In the genomic region with DNA sequence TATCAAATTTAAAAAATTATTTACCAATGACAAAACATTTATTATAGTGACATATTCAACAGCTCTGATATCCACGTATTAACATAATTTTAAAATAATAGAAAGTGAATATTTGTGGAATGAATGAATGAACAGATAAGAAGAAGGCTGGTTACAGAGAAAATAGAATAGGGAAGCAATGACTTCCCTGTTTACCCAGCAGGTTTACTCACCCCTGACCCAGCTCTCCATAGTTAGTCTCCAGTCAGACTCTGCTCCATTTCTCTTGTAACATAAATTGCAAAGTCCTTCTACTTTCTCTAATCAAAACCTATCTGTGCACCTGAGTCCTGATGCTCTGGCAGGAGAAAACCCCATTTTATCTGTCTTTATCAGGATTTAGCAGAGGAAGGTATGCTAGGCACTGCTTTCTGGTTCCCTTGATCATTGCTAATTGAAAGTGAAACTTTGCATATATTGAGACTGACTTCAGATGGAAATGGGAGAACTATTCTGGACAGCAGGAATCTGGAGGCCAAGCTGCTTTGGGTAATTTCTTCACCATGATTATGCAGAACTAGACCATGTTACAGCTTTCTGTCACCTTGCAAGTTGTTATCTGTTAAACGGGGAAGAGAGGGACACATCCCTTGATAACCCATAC, we compare ENCODE assay signal across 2 cellular contexts.
TF ChIP-seq lines count a peak whose summit lies in the region.

No MANE protein-coding gene starts in this region.

TF ChIP-seq in GM12878, 131 proteins besides CTCF, POLR2A, EP300 and RAD21 (continued from another document):
- TF ChIP-seq, protein P1, sequence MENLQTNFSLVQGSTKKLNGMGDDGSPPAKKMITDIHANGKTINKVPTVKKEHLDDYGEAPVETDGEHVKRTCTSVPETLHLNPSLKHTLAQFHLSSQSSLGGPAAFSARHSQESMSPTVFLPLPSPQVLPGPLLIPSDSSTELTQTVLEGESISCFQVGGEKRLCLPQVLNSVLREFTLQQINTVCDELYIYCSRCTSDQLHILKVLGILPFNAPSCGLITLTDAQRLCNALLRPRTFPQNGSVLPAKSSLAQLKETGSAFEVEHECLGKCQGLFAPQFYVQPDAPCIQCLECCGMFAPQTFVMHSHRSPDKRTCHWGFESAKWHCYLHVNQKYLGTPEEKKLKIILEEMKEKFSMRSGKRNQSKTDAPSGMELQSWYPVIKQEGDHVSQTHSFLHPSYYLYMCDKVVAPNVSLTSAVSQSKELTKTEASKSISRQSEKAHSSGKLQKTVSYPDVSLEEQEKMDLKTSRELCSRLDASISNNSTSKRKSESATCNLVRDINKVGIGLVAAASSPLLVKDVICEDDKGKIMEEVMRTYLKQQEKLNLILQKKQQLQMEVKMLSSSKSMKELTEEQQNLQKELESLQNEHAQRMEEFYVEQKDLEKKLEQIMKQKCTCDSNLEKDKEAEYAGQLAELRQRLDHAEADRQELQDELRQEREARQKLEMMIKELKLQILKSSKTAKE (IDR thresholded peaks at IDR 0.05; ENCODE audit: low read depth, poor library complexity, severe bottlenecking), result no peak
- TF ChIP-seq, protein P2, sequence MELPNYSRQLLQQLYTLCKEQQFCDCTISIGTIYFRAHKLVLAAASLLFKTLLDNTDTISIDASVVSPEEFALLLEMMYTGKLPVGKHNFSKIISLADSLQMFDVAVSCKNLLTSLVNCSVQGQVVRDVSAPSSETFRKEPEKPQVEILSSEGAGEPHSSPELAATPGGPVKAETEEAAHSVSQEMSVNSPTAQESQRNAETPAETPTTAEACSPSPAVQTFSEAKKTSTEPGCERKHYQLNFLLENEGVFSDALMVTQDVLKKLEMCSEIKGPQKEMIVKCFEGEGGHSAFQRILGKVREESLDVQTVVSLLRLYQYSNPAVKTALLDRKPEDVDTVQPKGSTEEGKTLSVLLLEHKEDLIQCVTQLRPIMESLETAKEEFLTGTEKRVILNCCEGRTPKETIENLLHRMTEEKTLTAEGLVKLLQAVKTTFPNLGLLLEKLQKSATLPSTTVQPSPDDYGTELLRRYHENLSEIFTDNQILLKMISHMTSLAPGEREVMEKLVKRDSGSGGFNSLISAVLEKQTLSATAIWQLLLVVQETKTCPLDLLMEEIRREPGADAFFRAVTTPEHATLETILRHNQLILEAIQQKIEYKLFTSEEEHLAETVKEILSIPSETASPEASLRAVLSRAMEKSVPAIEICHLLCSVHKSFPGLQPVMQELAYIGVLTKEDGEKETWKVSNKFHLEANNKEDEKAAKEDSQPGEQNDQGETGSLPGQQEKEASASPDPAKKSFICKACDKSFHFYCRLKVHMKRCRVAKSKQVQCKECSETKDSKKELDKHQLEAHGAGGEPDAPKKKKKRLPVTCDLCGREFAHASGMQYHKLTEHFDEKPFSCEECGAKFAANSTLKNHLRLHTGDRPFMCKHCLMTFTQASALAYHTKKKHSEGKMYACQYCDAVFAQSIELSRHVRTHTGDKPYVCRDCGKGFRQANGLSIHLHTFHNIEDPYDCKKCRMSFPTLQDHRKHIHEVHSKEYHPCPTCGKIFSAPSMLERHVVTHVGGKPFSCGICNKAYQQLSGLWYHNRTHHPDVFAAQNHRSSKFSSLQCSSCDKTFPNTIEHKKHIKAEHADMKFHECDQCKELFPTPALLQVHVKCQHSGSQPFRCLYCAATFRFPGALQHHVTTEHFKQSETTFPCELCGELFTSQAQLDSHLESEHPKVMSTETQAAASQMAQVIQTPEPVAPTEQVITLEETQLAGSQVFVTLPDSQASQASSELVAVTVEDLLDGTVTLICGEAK (IDR thresholded peaks at IDR 0.05; ENCODE audit: borderline replicate concordance), result no peak

TF ChIP-seq in liver, 16 proteins besides CTCF, POLR2A, EP300 and RAD21 (continued from another document):
- TF ChIP-seq EGR1 (IDR thresholded peaks at IDR 0.05; ENCODE audit: low read depth in 2 of 2), result no peak
- TF ChIP-seq RXRA (IDR thresholded peaks at IDR 0.05), result peak in 1 of 2 donors; percentile 9
- peak in 1 of 2 donors; percentile 25 for TF ChIP-seq HNF4A (conservative IDR thresholded peaks at IDR 0.05)
- TF ChIP-seq, protein P3, sequence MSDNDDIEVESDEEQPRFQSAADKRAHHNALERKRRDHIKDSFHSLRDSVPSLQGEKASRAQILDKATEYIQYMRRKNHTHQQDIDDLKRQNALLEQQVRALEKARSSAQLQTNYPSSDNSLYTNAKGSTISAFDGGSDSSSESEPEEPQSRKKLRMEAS (IDR thresholded peaks at IDR 0.05), result no peak
- TF ChIP-seq HNF4G (IDR thresholded peaks at IDR 0.05), result no peak
